Comparison of ENCODE assay signal across 23 cellular contexts in the genomic region with DNA sequence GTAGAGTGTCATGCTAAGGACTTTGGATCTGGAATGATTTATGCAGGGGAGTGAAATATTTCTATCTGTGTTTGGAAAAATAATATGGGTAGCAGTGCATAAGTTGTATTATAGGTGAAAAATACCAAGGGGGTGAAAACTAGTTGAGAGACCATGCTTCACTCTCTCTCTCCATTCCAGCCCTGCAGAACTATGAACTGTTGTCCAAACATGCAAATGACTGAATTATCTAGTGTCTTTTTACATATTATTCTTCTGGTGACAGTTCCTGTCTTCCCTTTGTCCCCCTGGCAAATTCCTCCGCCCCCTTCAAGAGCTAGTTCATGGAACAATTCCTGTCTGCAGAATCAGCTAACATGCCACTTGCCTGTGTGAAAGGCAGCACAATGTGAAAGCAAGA. TPM values are rescaled to one million over a fixed set of nuclear protein-coding genes. Genes with fewer than 3 reads are reported as not detected.
"Had no signal": no experiment of that assay in that cellular context is flagged by ENCODE, and none has a peak within 500 bp of the region (broad histone marks: within the 10 kb centered on the region; RNA-seq: fewer than 3 reads in every experiment).

No MANE protein-coding gene starts in this region.

- DNase-seq: activated B cell treated with CpG ODN at 0.5 μM for 24 hours; activated CD4-positive, alpha-beta memory T cell treated with anti-CD3 and anti-CD28 coated beads for 36 hours; activated CD4-positive, alpha-beta T cell treated with anti-CD3 and anti-CD28 coated beads for 4 hours; activated gamma-delta T cell treated with Interleukin-2 at 50 U/mL for 16 hours; activated T-cell treated with anti-CD3 and anti-CD28 coated beads for 4 hours; dorsolateral prefrontal cortex; erythroblast; left ventricle myocardium superior; mucosa of descending colon; naive thymus-derived CD8-positive, alpha-beta T cell; sigmoid colon; stimulated activated CD4-positive, alpha-beta T cell treated with anti-CD3 and anti-CD28 coated beads, Interleukin-12 subunit alpha, Interleukin-12 subunit beta, amount 100 ng/mL, for 4 hours; stimulated activated CD4-positive, alpha-beta T cell treated with anti-CD3 and anti-CD28 coated beads, Interleukin-1b, Interleukin-23, amount 100 ng/mL, for 48 hours; stimulated activated naive CD4-positive, alpha-beta T cell treated with Interleukin-2 at 50 U/mL for 16 hours; tibial artery had no signal

- H3K27ac ChIP-seq: dorsolateral prefrontal cortex, sigmoid colon, tibial artery had no signal

- H3K4me3 ChIP-seq: dorsolateral prefrontal cortex, mucosa of descending colon, sigmoid colon, tibial artery had no signal

- H3K36me3 ChIP-seq: sigmoid colon, tibial artery had no signal

- FAIRE-seq: frontal cortex, TTC549 had no signal

- H3K27me3 ChIP-seq: tibial artery had no signal

- H3K9me3 ChIP-seq: mucosa of descending colon had no signal

- ATAC-seq: activated naive CD4-positive, alpha-beta T cell treated with anti-CD3 and anti-CD28 coated beads, Interleukin-2, amount 50 U/mL, for 72 hours; left ventricle myocardium superior; naive thymus-derived CD8-positive, alpha-beta T cell had no signal

RNA-seq across cellular contexts. Expression of a gene that starts 2.4 kb away (rescaled TPM):
- total RNA-seq: activated B cell treated with CpG ODN at 0.5 μM for 24 hours; activated CD4-positive, alpha-beta memory T cell treated with anti-CD3 and anti-CD28 coated beads for 36 hours; activated naive CD4-positive, alpha-beta T cell treated with anti-CD3 and anti-CD28 coated beads, Interleukin-2, amount 50 U/mL, for 72 hours; activated T-helper 1 cell treated with anti-CD3 and anti-CD28 coated beads, Interleukin-12 subunit alpha, Interleukin-12 subunit beta, Interleukin-2, Interleukin-4 antibody, amounts not matched to agents 30 ng/mL and 10 ng/mL and 1 ng/mL, durations not matched to agents 14 hours and 24 hours and 36 hours; frontal cortex; kidney epithelial cell; left ventricle myocardium superior; naive thymus-derived CD8-positive, alpha-beta T cell; subcutaneous adipose tissue had no signal
- polyA plus RNA-seq: naive thymus-derived CD8-positive, alpha-beta T cell had no signal

RNA-seq across cellular contexts. Expression of a gene that starts 8.6 kb away (rescaled TPM):
- total RNA-seq: activated CD4-positive, alpha-beta memory T cell treated with anti-CD3 and anti-CD28 coated beads for 36 hours; activated naive CD4-positive, alpha-beta T cell treated with anti-CD3 and anti-CD28 coated beads, Interleukin-2, amount 50 U/mL, for 72 hours; activated T-helper 1 cell treated with anti-CD3 and anti-CD28 coated beads, Interleukin-12 subunit alpha, Interleukin-12 subunit beta, Interleukin-2, Interleukin-4 antibody, amounts not matched to agents 30 ng/mL and 10 ng/mL and 1 ng/mL, durations not matched to agents 14 hours and 24 hours and 36 hours; kidney epithelial cell; mucosa of descending colon; naive thymus-derived CD8-positive, alpha-beta T cell; renal cortical epithelial cell; sigmoid colon had no signal

RNA-seq across cellular contexts. Expression of a gene that starts 19.1 kb away (rescaled TPM):
- total RNA-seq: activated B cell treated with CpG ODN at 0.5 μM for 24 hours; activated CD4-positive, alpha-beta memory T cell treated with anti-CD3 and anti-CD28 coated beads for 36 hours; activated naive CD4-positive, alpha-beta T cell treated with anti-CD3 and anti-CD28 coated beads, Interleukin-2, amount 50 U/mL, for 72 hours; activated T-helper 1 cell treated with anti-CD3 and anti-CD28 coated beads, Interleukin-12 subunit alpha, Interleukin-12 subunit beta, Interleukin-2, Interleukin-4 antibody, amounts not matched to agents 30 ng/mL and 10 ng/mL and 1 ng/mL, durations not matched to agents 14 hours and 24 hours and 36 hours; frontal cortex; left ventricle myocardium superior; naive thymus-derived CD8-positive, alpha-beta T cell; sigmoid colon had no signal
- polyA plus RNA-seq: naive thymus-derived CD8-positive, alpha-beta T cell had no signal

RNA-seq across cellular contexts. Expression of a gene that starts 59.1 kb away (rescaled TPM):
- total RNA-seq: activated B cell treated with CpG ODN at 0.5 μM for 24 hours; activated CD4-positive, alpha-beta memory T cell treated with anti-CD3 and anti-CD28 coated beads for 36 hours; activated naive CD4-positive, alpha-beta T cell treated with anti-CD3 and anti-CD28 coated beads, Interleukin-2, amount 50 U/mL, for 72 hours; naive thymus-derived CD8-positive, alpha-beta T cell; urinary bladder had no signal
- polyA plus RNA-seq: naive thymus-derived CD8-positive, alpha-beta T cell had no signal
